In genomic region chr21:44846201-44846484, GRCh38 we compare ENCODE assay signal across 1 cellular context.
TF ChIP-seq lines count a peak whose summit lies in the region.

No MANE protein-coding gene starts in this region.

TF ChIP-seq in H1, 55 proteins besides CTCF, POLR2A, EP300 and RAD21:
- no peak for TF ChIP-seq RXRA (IDR thresholded peaks at IDR 0.05; ENCODE audit: insufficient read depth, low read depth, low read length)
- TF ChIP-seq SP2 (IDR thresholded peaks at IDR 0.05; ENCODE audit: low read length), result no peak
- TF ChIP-seq CTBP2 (IDR thresholded peaks at IDR 0.05; ENCODE audit: borderline replicate concordance, insufficient read depth, insufficient read length, low read length), result no peak
- TF ChIP-seq CEBPB (IDR thresholded peaks at IDR 0.05; ENCODE audit: low read depth, low read length), result no peak
- no peak for TF ChIP-seq FOSL1 (IDR thresholded peaks at IDR 0.05; ENCODE audit: insufficient read depth, low read depth, low read length)
- TF ChIP-seq ASH2L (IDR thresholded peaks at IDR 0.05; ENCODE audit: low read length), result no peak
- no peak for TF ChIP-seq MAFK (IDR thresholded peaks at IDR 0.05; ENCODE audit: low read depth, low read length)
- TF ChIP-seq, protein P1, sequence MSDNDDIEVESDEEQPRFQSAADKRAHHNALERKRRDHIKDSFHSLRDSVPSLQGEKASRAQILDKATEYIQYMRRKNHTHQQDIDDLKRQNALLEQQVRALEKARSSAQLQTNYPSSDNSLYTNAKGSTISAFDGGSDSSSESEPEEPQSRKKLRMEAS (IDR thresholded peaks at IDR 0.05), result no peak
- no peak for TF ChIP-seq CHD2 (IDR thresholded peaks at IDR 0.05; ENCODE audit: low read length)
- TF ChIP-seq RNF2 (IDR thresholded peaks at IDR 0.05; ENCODE audit: borderline replicate concordance, low read depth, low read length, missing control alignments, poor library complexity, severe bottlenecking), result no peak
- no peak for TF ChIP-seq SUZ12 (IDR thresholded peaks at IDR 0.05; ENCODE audit: low read length)
- TF ChIP-seq ZNF274 (IDR thresholded peaks at IDR 0.05; ENCODE audit: borderline replicate concordance, extremely low read depth, low read length), result no peak
- no peak for TF ChIP-seq NRF1 (IDR thresholded peaks at IDR 0.05; ENCODE audit: low read depth, low read length)
- no peak for TF ChIP-seq HDAC6 (IDR thresholded peaks at IDR 0.05; ENCODE audit: low read depth, low read length)
